8 cellular contexts compared by ENCODE assay signal in genomic region chr2:28868611-28869010, GRCh38. TPM values are rescaled to one million over a fixed set of nuclear protein-coding genes. Genes with fewer than 3 reads are reported as not detected.
A peak's percentile ranks its signal among the peaks of the same experiment; 100 is the strongest.
DNase-seq lines count a peak whose midpoint lies in the region; ATAC-seq, FAIRE-seq and TF ChIP-seq lines count a peak whose summit lies in the region.
"Had no signal": no experiment of that assay in that cellular context is flagged by ENCODE, and none has a peak within 500 bp of the region (broad histone marks: within the 10 kb centered on the region; RNA-seq: fewer than 3 reads in every experiment).

No MANE protein-coding gene starts in this region.

- peaks cover 3% of the 10 kb centered on the region; the same call in 1 of the 2 replicates for H3K36me3 ChIP-seq in GM23338 (ENCODE audit: insufficient read depth)
- peaks cover 43% of the 10 kb centered on the region for H3K36me3 ChIP-seq in RWPE2 (ENCODE audit: low read depth)
- peaks cover 0 to 2% of the 10 kb centered on the region in 2 donors for H3K36me3 ChIP-seq in esophagus (ENCODE audit: control insufficient read depth in 2 of 2, insufficient read depth in 2 of 2, low read length in 1 of 2)
- no peaks in the 10 kb centered on the region for H3K36me3 ChIP-seq in colonic mucosa

- peaks cover 61% of the 10 kb centered on the region for H3K79me2 ChIP-seq in GM23338 (replicated peaks; ENCODE audit: insufficient read depth)

- H3K9me3 ChIP-seq in RWPE2 (ENCODE audit: severe bottlenecking): no peaks in the 10 kb centered on the region
- H3K9me3 ChIP-seq in esophagus (ENCODE audit: control insufficient read depth in 2 of 2, insufficient read depth in 1 of 2, low read depth in 1 of 2, low read length in 1 of 2): no peaks in the 10 kb centered on the region
- H3K9me3 ChIP-seq in colonic mucosa: no peaks in the 10 kb centered on the region

- no peaks in the 10 kb centered on the region for H3K9me2 ChIP-seq in GM23338 (ENCODE audit: insufficient read depth)

- H3K27ac Mint-ChIP-seq in GM23338: no peak overlapping the region

- H3K27ac ChIP-seq in GM23338 (ENCODE audit: low read depth): no peak overlapping the region
- H3K27ac ChIP-seq in RWPE2 (ENCODE audit: poor library complexity, severe bottlenecking): no peak overlapping the region
- H3K27ac ChIP-seq in esophagus (ENCODE audit: low read depth in 2 of 2, low read length in 1 of 2): no peak overlapping the region
- H3K27ac ChIP-seq in colonic mucosa: no peak overlapping the region

- H3K36me3 Mint-ChIP-seq in GM23338 (ENCODE audit: low read depth): peaks cover 8% of the 10 kb centered on the region; the same call in 2 of the 3 replicates

- peaks cover 3% of the 10 kb centered on the region; the same call in 1 of the 2 replicates for H4K20me1 ChIP-seq in GM23338 (replicated peaks; ENCODE audit: insufficient read depth)

- H2AFZ ChIP-seq in GM23338: no peak overlapping the region

- ATAC-seq in GM23338 (no peak), RWPE2 (ENCODE audit: low read depth) (no peak)

- H3F3A ChIP-seq in GM23338 (replicated peaks; ENCODE audit: low read depth): no peaks in the 10 kb centered on the region

- peaks cover 8% of the 10 kb centered on the region for H3K27me3 Mint-ChIP-seq in GM23338 (ENCODE audit: insufficient read depth, low read depth, poor library complexity)

- intact Hi-C loops in colonic mucosa (cut with DNase I): no loop called here

- no peak overlapping the region for H3K9ac ChIP-seq in colonic mucosa (ENCODE audit: low read depth in 2 of 2, low read length in 2 of 2)

- 70 to 79% methylated on average over 12 of the region's 12 CpGs for WGBS in esophagus, 2 donors

- peak overlapping the region; percentile 99 for H3K4me3 Mint-ChIP-seq in GM23338

- TF ChIP-seq CTCF in GM23338 (conservative IDR thresholded peaks at IDR 0.05; ENCODE audit: low read depth in 2 of 2) (no peak), RWPE2 (IDR thresholded peaks at IDR 0.05; ENCODE audit: poor library complexity, severe bottlenecking) (no peak), colonic mucosa (IDR thresholded peaks at IDR 0.05) (no peak)

- peak overlapping the region; percentile 96 for H3K4me2 ChIP-seq in GM23338

- FAIRE-seq in GM19239 (lab: Jason Lieb, UNC): no peak

- no peaks in the 10 kb centered on the region for H3K9me3 Mint-ChIP-seq in GM23338

- H3K4me1 ChIP-seq in GM23338 (ENCODE audit: insufficient read depth) (peaks cover 11% of the 10 kb centered on the region), RWPE2 (ENCODE audit: insufficient read depth, poor library complexity, severe bottlenecking) (no peaks in the 10 kb centered on the region), esophagus (ENCODE audit: control insufficient read depth in 2 of 2, insufficient read depth in 2 of 2, low read length in 1 of 2) (peaks cover 3% of the 10 kb centered on the region in 2 donors), colonic mucosa (peaks cover 13% of the 10 kb centered on the region)

- H3K27me3 ChIP-seq in GM23338 (ENCODE audit: insufficient read depth) (no peaks in the 10 kb centered on the region), RWPE2 (ENCODE audit: insufficient read depth, poor library complexity, severe bottlenecking) (no peaks in the 10 kb centered on the region), esophagus (ENCODE audit: control insufficient read depth in 1 of 2, insufficient read depth in 2 of 2, low read length in 2 of 2) (no peaks in the 10 kb centered on the region), colonic mucosa (no peaks in the 10 kb centered on the region)

- peak overlapping the region; percentile 99 for H3K4me3 ChIP-seq in GM23338
- H3K4me3 ChIP-seq in RWPE2 (ENCODE audit: severe bottlenecking): peak overlapping the region; percentile 81
- H3K4me3 ChIP-seq in esophagus (ENCODE audit: low read depth in 1 of 2, low read length in 2 of 2): peak overlapping the region; percentile 16 to 18
- peak overlapping the region; percentile 16 for H3K4me3 ChIP-seq in skeletal muscle cell (ENCODE audit: low read depth, low read length)
- H3K4me3 ChIP-seq in colonic mucosa: no peak overlapping the region

- DNase-seq in GM23338 (ENCODE audit: low spot score) (no peak), RWPE2 (ENCODE audit: low spot score) (no peak), skeletal muscle cell (ENCODE audit: low read depth) (no peak), NCI-H524 (lab: John Stamatoyannopoulos, UW) (no peak), colonic mucosa (no peak), GM19239 (ENCODE audit: insufficient read length, low spot score) (no peak)
- DNase-seq: T-helper 9 cell had no signal

- H3K4me1 Mint-ChIP-seq in GM23338: peaks cover 8% of the 10 kb centered on the region

TF ChIP-seq in GM23338, 12 proteins besides CTCF, POLR2A, EP300 and RAD21:
- TF ChIP-seq ETS1 (IDR thresholded peaks at IDR 0.05) (no peak), POLR2AphosphoS5 (IDR thresholded peaks at IDR 0.05; ENCODE audit: low read depth) (no peak)
TF ChIP-seq in GM23338: peak in this region for 0.

RNA-seq across cellular contexts. Expression of gene TRMT61B, which starts 1.5 kb away (rescaled TPM):
- total RNA-seq in GM23338 (2014; rRNA removed; shearing (Covaris generic)): 34.7 and 51.9 TPM in 2 replicates
- polyA plus RNA-seq in GM23338 (2016; fragmentation: Nextera tagmentation; extraction: Ambion mirVana) (52.7 and 60.1 TPM in 2 replicates), esophagus (10 to 100 TPM in 1 of 2 donors, 1 to 10 TPM in 1; 9.7 to 30.7 TPM)
- total RNA-seq in colonic mucosa: 10 to 100 TPM; 11.2 to 12.4 TPM

RNA-seq across cellular contexts. Expression of gene WDR43, which starts 25.9 kb away (rescaled TPM):
- total RNA-seq in GM23338 (2014; rRNA removed; shearing (Covaris generic)): 112 and 140 TPM in 2 replicates
- polyA plus RNA-seq in GM23338 (2016; fragmentation: Nextera tagmentation; extraction: Ambion mirVana): 101 and 103 TPM in 2 replicates
- polyA plus RNA-seq in esophagus: 10 to 100 TPM in 1 of 2 donors, 1 to 10 TPM in 1; 8.1 to 18.7 TPM
- total RNA-seq in colonic mucosa: 10 to 100 TPM; 33.3 to 41.7 TPM

RNA-seq across cellular contexts. Expression of gene SPDYA, which starts 58.0 kb away (rescaled TPM):
- 0.12 and 0.42 TPM in 2 replicates for total RNA-seq in GM23338 (2014; rRNA removed; shearing (Covaris generic))
- polyA plus RNA-seq in GM23338 (2016; fragmentation: Nextera tagmentation; extraction: Ambion mirVana): 2.8 and 4.0 TPM in 2 replicates
- polyA plus RNA-seq in esophagus: under 1 TPM; 0.40 to 0.84 TPM
- 1 to 10 TPM in 1 of 2 donors, under 1 TPM in 1; 0.42 to 1.1 TPM for total RNA-seq in colonic mucosa
